In the genomic region with DNA sequence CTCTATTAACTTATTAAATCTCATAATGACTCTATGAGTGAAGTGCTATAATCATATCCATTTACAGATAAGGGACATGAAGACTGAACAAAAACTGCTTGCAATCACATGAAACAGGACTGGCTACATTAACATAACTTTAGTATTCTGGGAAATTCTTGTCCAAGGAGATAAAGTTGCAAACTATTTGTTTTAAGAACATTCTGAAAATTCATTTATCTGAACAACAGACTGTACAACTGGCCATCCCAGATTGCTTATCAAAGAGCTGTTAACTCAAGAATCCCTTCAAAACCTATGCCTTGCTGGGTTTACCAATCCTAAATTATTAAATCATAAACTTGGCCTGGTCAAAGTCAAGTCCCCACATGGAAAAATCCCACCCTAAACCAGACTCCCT, we compare ENCODE assay signal across 11 cellular contexts.
"Had no signal": no experiment of that assay in that cellular context is flagged by ENCODE, and none has a peak within 500 bp of the region (broad histone marks: within the 10 kb centered on the region; RNA-seq: fewer than 3 reads in every experiment).

No MANE protein-coding gene starts in this region.

- H3K4me3 ChIP-seq: GM23248, GM23338, HAP-1 had no signal

- DNase-seq: GM23248, GOT3, H7, H9, HCEC 1CT, HFFc6 had no signal

- ATAC-seq: GM23338, HCT116 had no signal

- H3K9me3 ChIP-seq: HAP-1 had no signal

- H3K4me2 ChIP-seq: GM23338 had no signal

- H2AFZ ChIP-seq: GM23248, GM23338 had no signal

- FAIRE-seq: H1, H54 had no signal

- H3K36me3 ChIP-seq: HAP-1 had no signal

- H3K27ac ChIP-seq: GM23248 had no signal

- H3K9ac ChIP-seq: GM23248 had no signal

- H3K4me1 ChIP-seq: HAP-1 had no signal
